8 cellular contexts compared by ENCODE assay signal in genomic region chr6:33271608-33272357, GRCh38. TPM values are rescaled to one million over a fixed set of nuclear protein-coding genes. Genes with fewer than 3 reads are reported as not detected.
DNase-seq lines count a peak whose midpoint lies in the region; ATAC-seq and TF ChIP-seq lines count a peak whose summit lies in the region.

Gene RPS18, plus strand, starts transcription at chr6:33272075. Its CDS starts 45 bp downstream, at chr6:33272120.
Gene VPS52, minus strand, starts transcription at chr6:33271876. Its CDS starts 201 bp downstream, at chr6:33271675.

- H3K9me3 ChIP-seq in right cardiac atrium (ENCODE audit: control insufficient read depth, low read length) (no peaks in the 10 kb centered on the region), vagina (no peaks in the 10 kb centered on the region)

- intact Hi-C loops in T-helper 2 cell treated with Interferon-gamma antibody and Interleukin-4, amounts not matched to agents 100 ng/mL and 5 ng/mL, for 36 hours (cut with micrococcal nuclease): loop anchor here (1.0 to 5.0 kb wide), 6 partner anchors 18 to 141 kb away; partner anchors contain the start of genes PFDN6, PHF1, RXRB and SLC39A7
- intact Hi-C loops in right cardiac atrium (cut with DNase I) (no loop called here), vagina (cut with DNase I) (loop anchor here (5.0 kb wide), 1 partner anchor 69 kb away; the partner anchor contains the start of genes HSD17B8, RXRB and SLC39A7)

- H3K27me3 ChIP-seq in right cardiac atrium (ENCODE audit: control insufficient read depth, insufficient read depth) (no peaks in the 10 kb centered on the region), vagina (no peaks in the 10 kb centered on the region)

- H3K36me3 ChIP-seq in vagina: peaks cover 0 to 56% of the 10 kb centered on the region in 2 donors

- DNase-seq in NCI-H187 treated with DMSO at 0.1 percent for 48 hours (lab: John Stamatoyannopoulos, UW) (peak; percentile 93), anterior cingulate cortex (lab: John Stamatoyannopoulos, UW) (peak; percentile 58 to 98 (median 92)), right cardiac atrium (peak; percentile 92 to 95 (median 94)), putamen (ENCODE audit: low spot score) (peak; percentile 99), vagina (ENCODE audit: extremely low spot score in 2 of 2) (peak in 1 of 2 donors; percentile 99)

- H3K4me1 ChIP-seq in right cardiac atrium (ENCODE audit: control insufficient read depth, insufficient read depth, low read length): no peaks in the 10 kb centered on the region
- H3K4me1 ChIP-seq in vagina: peaks cover 59% of the 10 kb centered on the region

- WGBS in right cardiac atrium: under 1% methylated on average over 49 of the region's 49 CpGs

- H3K27ac ChIP-seq in right cardiac atrium (ENCODE audit: low read length) (peak within 1 kb of the TSS; percentile 87), vagina (peak within 1 kb of the TSS; percentile 83)

- ATAC-seq in GM18499 (IDR thresholded peaks at IDR 0.05; ENCODE audit: insufficient read depth, unreplicated experiment) (peak; percentile 65), HG02943 (IDR thresholded peaks at IDR 0.05; ENCODE audit: low read depth, unreplicated experiment) (peak; percentile 74), right cardiac atrium (peak; percentile 96 to 97)

- no peak for TF ChIP-seq CTCF in vagina (IDR thresholded peaks at IDR 0.05)

- H3K4me3 ChIP-seq in right cardiac atrium (ENCODE audit: low read length) (peak within 1 kb of the TSS; percentile 96), vagina (peak within 1 kb of the TSS; percentile 59 to 69)

- peak in 1 of 2 donors; percentile 94 for TF ChIP-seq POLR2A in vagina (IDR thresholded peaks at IDR 0.05)

RNA-seq across cellular contexts. Expression of gene RPS18, which starts in this region (rescaled TPM):
- total RNA-seq in T-helper 2 cell treated with Interferon-gamma antibody and Interleukin-4, amounts not matched to agents 100 ng/mL and 5 ng/mL, for 36 hours: 2,577 and 2,622 TPM in 2 replicates
- total RNA-seq in right cardiac atrium: 1,000 to 10,000 TPM; 1,042 to 1,240 (median 1,130) TPM
- polyA plus RNA-seq in right cardiac atrium: 1,903 TPM
- total RNA-seq in vagina: 3,296 TPM

RNA-seq across cellular contexts. Expression of gene VPS52, which starts in this region (rescaled TPM):
- 65.8 and 68.3 TPM in 2 replicates for total RNA-seq in T-helper 2 cell treated with Interferon-gamma antibody and Interleukin-4, amounts not matched to agents 100 ng/mL and 5 ng/mL, for 36 hours
- total RNA-seq in right cardiac atrium (10 to 100 TPM; 31.1 to 39.1 (median 35.8) TPM), vagina (42.2 TPM)
- polyA plus RNA-seq in right cardiac atrium: 34.6 TPM

Comparison
In these comparisons a context has a peak if more than half of its experiments do, and no peak if none do; other contexts are left out.
1. intact Hi-C loops: an anchor here in T-helper 2 cell treated with Interferon-gamma antibody and Interleukin-4, amounts not matched to agents 100 ng/mL and 5 ng/mL, for 36 hours (1.0 to 5.0 kb wide) and vagina (5.0 kb wide); none called in right cardiac atrium.